In genomic region chr3:112407214-112407887, GRCh38 we compare ENCODE assay signal across 12 cellular contexts.
DNase-seq lines count a peak whose midpoint lies in the region; ATAC-seq and TF ChIP-seq lines count a peak whose summit lies in the region.
"Had no signal": no experiment of that assay in that cellular context is flagged by ENCODE, and none has a peak within 500 bp of the region (broad histone marks: within the 10 kb centered on the region; RNA-seq: fewer than 3 reads in every experiment).

No MANE protein-coding gene starts in this region.

- TF ChIP-seq POLR2A in ovary (IDR thresholded peaks at IDR 0.05), result no peak

- ATAC-seq in left colon, result no peak
- ATAC-seq: HCT116 had no signal

- H3K27me3 ChIP-seq in SU-DHL-6 (ENCODE audit: low read length) (no peaks in the 10 kb centered on the region), ovary (no peaks in the 10 kb centered on the region)

- H3K4me1 ChIP-seq in ovary (ENCODE audit: insufficient read depth), result no peaks in the 10 kb centered on the region

- H3K4me3 ChIP-seq in SU-DHL-6 (ENCODE audit: insufficient read depth, low read length, poor library complexity, severe bottlenecking), result no peak overlapping the region
- H3K4me3 ChIP-seq in ovary, result no peak overlapping the region

- H3K9me3 ChIP-seq in SU-DHL-6 (ENCODE audit: insufficient read depth, low read length) (no peaks in the 10 kb centered on the region), ovary (no peaks in the 10 kb centered on the region)

- H3K9ac ChIP-seq in SU-DHL-6 (ENCODE audit: low read length), result no peak overlapping the region

- no peaks in the 10 kb centered on the region for H4K20me1 ChIP-seq in SU-DHL-6 (ENCODE audit: low read depth, low read length)

- DNase-seq in stimulated activated CD4-positive, alpha-beta T cell treated with anti-CD3 and anti-CD28 coated beads, Interleukin-1b, Interleukin-23, amount 100 ng/mL, for 48 hours, result peak; percentile 24
- no peak for DNase-seq in stimulated activated CD4-positive, alpha-beta T cell treated with anti-CD3 and anti-CD28 coated beads, Interleukin-4, amount 100 ng/mL, for 4 hours
- peak; percentile 39 to 52 for DNase-seq in left colon
- DNase-seq in AG08395 (ENCODE audit: low spot score), result no peak
- no peak for DNase-seq in ovary
- no peak for DNase-seq in GF-D8 (lab: John Stamatoyannopoulos, UW)
- DNase-seq in NCI-H1930 (lab: John Stamatoyannopoulos, UW), result no peak
- DNase-seq: activated CD4-positive, alpha-beta T cell treated with anti-CD3 and anti-CD28 coated beads, Interleukin-2, amount 50 U/mL, for 4 hours; cerebellar nuclear complex; NK-92 treated with Interleukin-12 subunit alpha and Interleukin-12 subunit beta, amount 100 ng/mL, for 24 hours had no signal

- 45 to 59% (median 58%) methylated on average over 6 of the region's 6 CpGs for WGBS in ovary, 3 donors

- peak overlapping the region; percentile 54 for H2AFZ ChIP-seq in SU-DHL-6 (ENCODE audit: low read depth, low read length, severe bottlenecking)

- no peaks in the 10 kb centered on the region for H3K79me2 ChIP-seq in SU-DHL-6 (ENCODE audit: insufficient read depth, low read length)

- TF ChIP-seq EP300 in ovary (IDR thresholded peaks at IDR 0.05), result no peak

- H3K36me3 ChIP-seq in SU-DHL-6 (ENCODE audit: low read length), result no peaks in the 10 kb centered on the region
- no peaks in the 10 kb centered on the region for H3K36me3 ChIP-seq in ovary

- H3K27ac ChIP-seq in SU-DHL-6 (ENCODE audit: low read depth, low read length) (no peak overlapping the region), ovary (no peak overlapping the region)

- H3F3A ChIP-seq in SU-DHL-6 (ENCODE audit: insufficient read depth), result no peaks in the 10 kb centered on the region

- H3K4me2 ChIP-seq in SU-DHL-6 (ENCODE audit: low read depth, low read length, poor library complexity, severe bottlenecking), result no peak overlapping the region

- no peak for TF ChIP-seq CTCF in SU-DHL-6 (IDR thresholded peaks at IDR 0.05; ENCODE audit: insufficient read depth, low read length, poor library complexity, severe bottlenecking)
- no peak for TF ChIP-seq CTCF in ovary (IDR thresholded peaks at IDR 0.05)

- intact Hi-C loops in left colon (cut with DNase I, micrococcal nuclease) (no loop called here), ovary (cut with DNase I) (no loop called here)

- no peaks in the 10 kb centered on the region for H3K9me2 ChIP-seq in SU-DHL-6 (replicated peaks; ENCODE audit: insufficient read depth, low read length)

Comparison
In these comparisons a context has a peak if more than half of its experiments do, and no peak if none do; other contexts are left out.
1. DNase-seq: peak in stimulated activated CD4-positive, alpha-beta T cell treated with anti-CD3 and anti-CD28 coated beads, Interleukin-1b, Interleukin-23, amount 100 ng/mL, for 48 hours (single experiment) and left colon (2 of 2); none in stimulated activated CD4-positive, alpha-beta T cell treated with anti-CD3 and anti-CD28 coated beads, Interleukin-4, amount 100 ng/mL, for 4 hours (0 of 2), AG08395 (single experiment), ovary (0 of 5), GF-D8 (single experiment) and NCI-H1930 (0 of 2).